Comparison of ENCODE assay signal across 8 cellular contexts in the genomic region with DNA sequence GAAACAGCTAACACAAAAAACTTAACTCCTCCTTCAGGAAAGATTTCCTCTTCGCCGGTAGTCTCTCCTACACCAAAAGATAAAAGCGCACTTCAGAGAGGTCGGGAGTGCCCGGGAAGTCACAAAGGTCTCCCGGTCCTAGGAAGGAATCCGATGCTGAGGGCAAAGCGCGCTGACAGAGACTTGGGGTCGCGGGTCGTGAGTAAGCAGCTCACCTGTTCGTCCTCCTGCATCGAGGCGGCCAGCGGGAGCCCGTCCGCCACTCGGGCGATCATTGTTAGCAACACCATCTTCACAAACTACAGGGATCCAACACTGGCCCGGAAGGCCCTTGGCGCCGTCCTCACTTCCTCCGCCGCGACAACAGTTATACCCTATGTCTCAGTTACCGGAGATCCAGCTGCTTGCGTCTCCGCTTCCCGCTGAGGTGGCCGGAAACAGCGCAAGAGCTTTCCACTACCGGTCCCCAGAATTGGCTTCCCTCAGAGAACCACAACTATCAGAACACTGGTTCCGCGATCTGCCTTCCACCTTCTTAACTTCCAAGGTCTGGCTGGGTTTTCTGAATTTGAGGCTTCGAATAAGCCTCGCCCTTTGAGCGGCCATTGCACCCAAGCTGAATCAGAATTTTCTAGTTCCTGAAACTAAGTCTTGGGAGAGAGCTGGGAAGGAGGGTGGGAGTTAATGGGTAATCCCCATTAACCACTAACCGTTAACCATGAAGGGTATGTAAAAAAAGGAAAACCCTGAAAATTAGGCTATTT. TPM values are rescaled to one million over a fixed set of nuclear protein-coding genes. Genes with fewer than 3 reads are reported as not detected.
DNase-seq lines count a peak whose midpoint lies in the region; ATAC-seq and TF ChIP-seq lines count a peak whose summit lies in the region.

A gene (minus strand): TSS at position 429 of the 764 bp plus-strand sequence. CDS start 139 bp downstream, at position 290.

- no peaks in the 10 kb centered on the region for H3K27me3 ChIP-seq in HUES48 (ENCODE audit: control insufficient read depth, insufficient read depth, low read length)
- H3K27me3 ChIP-seq in NT2/D1 (ENCODE audit: insufficient read depth, insufficient read length) = no peaks in the 10 kb centered on the region
- H3K27me3 ChIP-seq in endodermal cell (ENCODE audit: control insufficient read depth, insufficient read depth, low read length, poor library complexity, severe bottlenecking) = no peaks in the 10 kb centered on the region

- H3K27ac ChIP-seq in HUES48 (ENCODE audit: low read depth, low read length) (peak within 1 kb of the TSS; percentile 98), endodermal cell (ENCODE audit: low read depth, low read length) (peak within 1 kb of the TSS; percentile 71)

- CTCF ChIA-PET in activated CD8-positive, alpha-beta memory T cell treated with anti-CD3 and anti-CD28 coated beads, Interleukin-2, amount 10 ng/mL, durations not matched to agents 7 days and 5 days (lab: Charles Lee) = interaction anchor here (1.0 to 1.2 kb wide), 2 partner anchors 228 to 289 kb away, joined by 3 read pairs; no protein-coding TSS in a partner anchor

- H3K9ac ChIP-seq in HUES48 (ENCODE audit: low read depth, low read length) = peak within 1 kb of the TSS; percentile 95
- H3K9ac ChIP-seq in NT2/D1 (ENCODE audit: insufficient read length, low read depth) = peak within 1 kb of the TSS; percentile 94
- H3K9ac ChIP-seq in endodermal cell (ENCODE audit: extremely low read depth, low read length, poor library complexity, severe bottlenecking) = peak within 1 kb of the TSS; percentile 82

- H3K9me3 ChIP-seq in HUES48 (ENCODE audit: control insufficient read depth, insufficient read depth, low read length) = no peaks in the 10 kb centered on the region
- H3K9me3 ChIP-seq in NT2/D1 (ENCODE audit: insufficient read depth, low read length) = no peaks in the 10 kb centered on the region
- no peaks in the 10 kb centered on the region for H3K9me3 ChIP-seq in endodermal cell (ENCODE audit: control insufficient read depth, low read length)

- peak; percentile 83 for DNase-seq in Caki2 (ENCODE audit: low read depth)
- DNase-seq in NT2/D1 (ENCODE audit: low read depth, low spot score) = peak; percentile 98
- peak; percentile 95 for DNase-seq in activated CD8-positive, alpha-beta memory T cell treated with anti-CD3 and anti-CD28 coated beads, Interleukin-2, amount 10 ng/mL, durations not matched to agents 7 days and 5 days
- DNase-seq in endodermal cell = peak; percentile 97
- peak; percentile 93 for DNase-seq in mesenteric fat pad (ENCODE audit: low spot score)
- peak; percentile 74 for DNase-seq in stimulated activated CD8-positive, alpha-beta memory T cell treated with anti-CD3 and anti-CD28 coated beads, Interleukin-15, amount 100 ng/mL, for 1 hour (ENCODE audit: low read depth)

- H3K9me3 Mint-ChIP-seq in activated CD8-positive, alpha-beta memory T cell treated with anti-CD3 and anti-CD28 coated beads, Interleukin-2, amount 10 ng/mL, durations not matched to agents 7 days and 5 days (ENCODE audit: low read depth) = no peaks in the 10 kb centered on the region
- H3K9me3 Mint-ChIP-seq in endodermal cell = no peaks in the 10 kb centered on the region

- H3K27me3 Mint-ChIP-seq in activated CD8-positive, alpha-beta memory T cell treated with anti-CD3 and anti-CD28 coated beads, Interleukin-2, amount 10 ng/mL, durations not matched to agents 7 days and 5 days = peaks cover 2% of the 10 kb centered on the region
- no peaks in the 10 kb centered on the region for H3K27me3 Mint-ChIP-seq in endodermal cell (ENCODE audit: insufficient read depth)

- H3K4me1 Mint-ChIP-seq in activated CD8-positive, alpha-beta memory T cell treated with anti-CD3 and anti-CD28 coated beads, Interleukin-2, amount 10 ng/mL, durations not matched to agents 7 days and 5 days = peaks cover 10% of the 10 kb centered on the region
- peaks cover 17% of the 10 kb centered on the region for H3K4me1 Mint-ChIP-seq in endodermal cell

- peak within 1 kb of the TSS; percentile 98 for H3K4me3 Mint-ChIP-seq in activated CD8-positive, alpha-beta memory T cell treated with anti-CD3 and anti-CD28 coated beads, Interleukin-2, amount 10 ng/mL, durations not matched to agents 7 days and 5 days
- peak within 1 kb of the TSS; percentile 98 for H3K4me3 Mint-ChIP-seq in endodermal cell

- H3K27ac Mint-ChIP-seq in activated CD8-positive, alpha-beta memory T cell treated with anti-CD3 and anti-CD28 coated beads, Interleukin-2, amount 10 ng/mL, durations not matched to agents 7 days and 5 days = peak within 1 kb of the TSS; percentile 96
- H3K27ac Mint-ChIP-seq in endodermal cell = peak within 1 kb of the TSS; percentile 99

- in situ Hi-C loops in Caki2 (cut with HindIII; ENCODE audit: low pct_unique_long_range_greater_than_20kb, low sequenced_read_pairs) = no loop called here

- WGBS in endodermal cell (ENCODE audit: insufficient coverage in 1 of 2, insufficient read length in 1 of 2), 2 experiments = 0 to 3% methylated on average over 6 to 39 of the region's 39 CpGs

- no peak for TF ChIP-seq CTCF in endodermal cell (conservative IDR thresholded peaks at IDR 0.05)

- H3K4me3 ChIP-seq in HUES48 (ENCODE audit: low read depth, low read length) = peak within 1 kb of the TSS; percentile 100
- peak within 1 kb of the TSS; percentile 87 for H3K4me3 ChIP-seq in NT2/D1 (ENCODE audit: insufficient read length, low read depth)
- H3K4me3 ChIP-seq in endodermal cell (ENCODE audit: low read length) = peak within 1 kb of the TSS; percentile 93

- H3K4me1 ChIP-seq in HUES48 (ENCODE audit: control insufficient read depth, insufficient read depth, low read length) (peaks cover 15% of the 10 kb centered on the region), NT2/D1 (ENCODE audit: insufficient read depth, insufficient read length) (no peaks in the 10 kb centered on the region), endodermal cell (ENCODE audit: control insufficient read depth, insufficient read depth, low read length) (peaks cover 4% of the 10 kb centered on the region)

- peak; percentile 98 for ATAC-seq in GM21423 (IDR thresholded peaks at IDR 0.05; ENCODE audit: unreplicated experiment)
- ATAC-seq in activated CD8-positive, alpha-beta memory T cell treated with anti-CD3 and anti-CD28 coated beads, Interleukin-2, amount 10 ng/mL, durations not matched to agents 7 days and 5 days = peak; percentile 100

- no peaks in the 10 kb centered on the region for H3K36me3 ChIP-seq in HUES48 (ENCODE audit: control insufficient read depth, insufficient read depth, low read length)
- H3K36me3 ChIP-seq in NT2/D1 (ENCODE audit: insufficient read depth, insufficient read length, low read length) = peaks cover 2% of the 10 kb centered on the region
- no peaks in the 10 kb centered on the region for H3K36me3 ChIP-seq in endodermal cell (ENCODE audit: control insufficient read depth, insufficient read depth, low read length)

- peaks cover 3% of the 10 kb centered on the region for H3K36me3 Mint-ChIP-seq in activated CD8-positive, alpha-beta memory T cell treated with anti-CD3 and anti-CD28 coated beads, Interleukin-2, amount 10 ng/mL, durations not matched to agents 7 days and 5 days
- no peaks in the 10 kb centered on the region for H3K36me3 Mint-ChIP-seq in endodermal cell (ENCODE audit: low read depth)

RNA-seq across cellular contexts. Expression of the gene that starts here (rescaled TPM):
- total RNA-seq in Caki2 (2014; rRNA removed; shearing (Covaris generic); ENCODE audit: low replicate concordance) = 8.1 and 8.3 TPM in 2 replicates
- total RNA-seq in activated CD8-positive, alpha-beta memory T cell treated with anti-CD3 and anti-CD28 coated beads, Interleukin-2, amount 10 ng/mL, durations not matched to agents 7 days and 5 days = 10 to 100 TPM; 18.5 to 23.8 TPM
- total RNA-seq in endodermal cell = 10 to 100 TPM; 18.2 to 21.1 TPM
- 18.2 TPM for polyA plus RNA-seq in endodermal cell (2013, experiment 1 of 2)
- polyA plus RNA-seq in endodermal cell (2013, experiment 2 of 2) = 17.4 TPM
- total RNA-seq in mesenteric fat pad = 35.1 TPM

Comparison
In these comparisons a context has a peak if more than half of its experiments do, and no peak if none do; other contexts are left out.
1. Peak in every context shown above with its lines: DNase-seq, ATAC-seq, H3K4me3 ChIP-seq and H3K27ac ChIP-seq.